In the genomic region with DNA sequence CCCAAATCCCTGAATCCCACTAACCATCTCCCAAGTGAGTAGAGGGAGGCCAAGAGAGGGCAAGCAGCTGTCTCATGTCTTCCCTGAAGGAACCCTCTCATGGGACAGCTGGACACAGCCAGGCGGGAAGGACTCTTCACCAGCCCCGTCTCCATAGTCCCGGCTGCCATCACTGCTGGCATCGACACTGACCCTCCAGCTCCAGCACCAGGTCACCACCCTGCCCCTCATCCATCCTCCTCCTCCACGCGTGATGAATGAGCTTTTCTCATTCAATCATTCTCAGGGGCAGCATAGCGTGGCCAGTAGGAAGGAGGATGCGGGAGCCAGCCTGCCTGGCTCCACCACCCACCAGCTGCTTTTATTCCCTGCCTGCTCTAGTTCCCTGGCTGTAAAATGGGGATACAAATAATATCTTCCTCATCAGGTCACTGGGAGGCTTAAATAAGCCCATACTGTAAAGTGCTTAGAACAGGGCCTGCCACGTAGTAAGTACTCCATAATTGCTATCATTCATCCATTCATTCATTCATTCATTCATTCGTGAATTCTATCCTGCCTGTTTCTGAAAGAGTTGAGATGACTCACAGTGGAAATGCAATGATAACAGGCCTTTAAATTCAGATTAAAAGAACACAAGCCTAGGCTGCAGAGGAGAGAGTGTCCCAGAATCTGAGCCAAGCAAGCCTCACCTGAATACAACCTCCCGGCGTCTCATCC, we compare ENCODE assay signal across 19 cellular contexts. TPM values are rescaled to one million over a fixed set of nuclear protein-coding genes. Genes with fewer than 3 reads are reported as not detected.
DNase-seq lines count a peak whose midpoint lies in the region; ATAC-seq and TF ChIP-seq lines count a peak whose summit lies in the region.
"Had no signal": no experiment of that assay in that cellular context is flagged by ENCODE, and none has a peak within 500 bp of the region (broad histone marks: within the 10 kb centered on the region; RNA-seq: fewer than 3 reads in every experiment).

No MANE protein-coding gene starts in this region.

- H3K36me3 Mint-ChIP-seq in activated naive CD8-positive, alpha-beta T cell treated with anti-CD3 and anti-CD28 coated beads, Interleukin-2, amount 10 ng/mL, durations not matched to agents 7 days and 5 days, result peaks cover 2% of the 10 kb centered on the region
- peaks cover 2% of the 10 kb centered on the region for H3K36me3 Mint-ChIP-seq in activated naive CD8-positive, alpha-beta T cell treated with anti-CD3 and anti-CD28 coated beads for 36 hours
- H3K36me3 Mint-ChIP-seq in IgD-negative memory B cell, result no peaks in the 10 kb centered on the region
- no peaks in the 10 kb centered on the region for H3K36me3 Mint-ChIP-seq in stimulated activated naive B cell treated with anti-CD40 and anti-IgM and Interleukin-4, amounts not matched to agents 10 μg/mL and 1 μg/mL and 100 μg/mL, for 72 hours

- peak overlapping the region; percentile 52 for H3K27ac Mint-ChIP-seq in activated naive CD8-positive, alpha-beta T cell treated with anti-CD3 and anti-CD28 coated beads, Interleukin-2, amount 10 ng/mL, durations not matched to agents 7 days and 5 days
- H3K27ac Mint-ChIP-seq in activated naive CD8-positive, alpha-beta T cell treated with anti-CD3 and anti-CD28 coated beads for 36 hours, result no peak overlapping the region
- H3K27ac Mint-ChIP-seq in IgD-negative memory B cell, result peak overlapping the region in 2 of 3 donors; percentile 90 to 95
- H3K27ac Mint-ChIP-seq in stimulated activated naive B cell treated with anti-CD40 and anti-IgM and Interleukin-4, amounts not matched to agents 10 μg/mL and 1 μg/mL and 100 μg/mL, for 72 hours, result peak overlapping the region; percentile 69

- no peak overlapping the region for H3K4me3 ChIP-seq in gastrocnemius medialis
- H3K4me3 ChIP-seq: breast epithelium, heart right ventricle, ovary, sigmoid colon had no signal

- no peaks in the 10 kb centered on the region for H3K9me3 ChIP-seq in gastrocnemius medialis
- H3K9me3 ChIP-seq: breast epithelium, heart right ventricle, ovary, sigmoid colon had no signal

- ATAC-seq in activated naive CD8-positive, alpha-beta T cell treated with anti-CD3 and anti-CD28 coated beads, Interleukin-2, amount 10 ng/mL, durations not matched to agents 7 days and 5 days (ENCODE audit: low read depth), result no peak
- no peak for ATAC-seq in stimulated activated naive B cell treated with anti-CD40 and anti-IgM and Interleukin-4, amounts not matched to agents 10 μg/mL and 1 μg/mL and 100 μg/mL, for 72 hours (replicated peaks)
- no peak for ATAC-seq in HG02798 (IDR thresholded peaks at IDR 0.05; ENCODE audit: poor library complexity, unreplicated experiment)
- ATAC-seq in gastrocnemius medialis, result no peak
- ATAC-seq: heart right ventricle, Right ventricle myocardium inferior had no signal

- POLR2A ChIA-PET in activated naive CD8-positive, alpha-beta T cell treated with anti-CD3 and anti-CD28 coated beads, Interleukin-2, amount 10 ng/mL, durations not matched to agents 7 days and 5 days (lab: Charles Lee), result interaction anchor here (1.4 kb wide), 1 partner anchor 31 kb away, joined by 6 read pairs; a partner anchor contains a TSS

- H3K4me1 ChIP-seq in gastrocnemius medialis, result peaks cover 9 to 11% of the 10 kb centered on the region in 2 donors
- H3K4me1 ChIP-seq: breast epithelium had no signal

- peaks cover 65% of the 10 kb centered on the region for H3K4me1 Mint-ChIP-seq in activated naive CD8-positive, alpha-beta T cell treated with anti-CD3 and anti-CD28 coated beads, Interleukin-2, amount 10 ng/mL, durations not matched to agents 7 days and 5 days
- H3K4me1 Mint-ChIP-seq in activated naive CD8-positive, alpha-beta T cell treated with anti-CD3 and anti-CD28 coated beads for 36 hours, result peaks cover 66% of the 10 kb centered on the region
- H3K4me1 Mint-ChIP-seq in IgD-negative memory B cell, result peaks cover 8 to 13% (median 10%) of the 10 kb centered on the region in 3 donors
- H3K4me1 Mint-ChIP-seq in stimulated activated naive B cell treated with anti-CD40 and anti-IgM and Interleukin-4, amounts not matched to agents 10 μg/mL and 1 μg/mL and 100 μg/mL, for 72 hours, result peaks cover 29 to 66% of the 10 kb centered on the region in 2 donors

- H3K4me3 Mint-ChIP-seq in activated naive CD8-positive, alpha-beta T cell treated with anti-CD3 and anti-CD28 coated beads, Interleukin-2, amount 10 ng/mL, durations not matched to agents 7 days and 5 days, result no peak overlapping the region
- H3K4me3 Mint-ChIP-seq in activated naive CD8-positive, alpha-beta T cell treated with anti-CD3 and anti-CD28 coated beads for 36 hours, result no peak overlapping the region
- H3K4me3 Mint-ChIP-seq in IgD-negative memory B cell, result no peak overlapping the region
- H3K4me3 Mint-ChIP-seq in stimulated activated naive B cell treated with anti-CD40 and anti-IgM and Interleukin-4, amounts not matched to agents 10 μg/mL and 1 μg/mL and 100 μg/mL, for 72 hours, result no peak overlapping the region
- H3K4me3 Mint-ChIP-seq: activated CD4-positive, alpha-beta T cell treated with anti-CD3 and anti-CD28 coated beads, Interleukin-2, amount 10 ng/mL, durations not matched to agents 24 days and 14 days; dendritic cell treated with granulocyte-macrophage colony-stimulating factor and Interleukin-4, amounts not matched to agents 40 ng/mL and 50 ng/mL, for 4 days had no signal

- TF ChIP-seq CTCF in gastrocnemius medialis (IDR thresholded peaks at IDR 0.05 in 4 of 5, conservative IDR thresholded peaks at IDR 0.05 in 1 of 5), result no peak

- H3K27me3 ChIP-seq in gastrocnemius medialis, result no peaks in the 10 kb centered on the region
- H3K27me3 ChIP-seq: breast epithelium, heart right ventricle, ovary, sigmoid colon had no signal

- H3K36me3 ChIP-seq in gastrocnemius medialis, result no peaks in the 10 kb centered on the region
- H3K36me3 ChIP-seq: breast epithelium, heart right ventricle, ovary, sigmoid colon had no signal

- no peak for DNase-seq in activated naive CD8-positive, alpha-beta T cell treated with anti-CD3 and anti-CD28 coated beads, Interleukin-2, amount 10 ng/mL, durations not matched to agents 7 days and 5 days
- DNase-seq in activated naive CD8-positive, alpha-beta T cell treated with anti-CD3 and anti-CD28 coated beads for 36 hours, result no peak
- DNase-seq in left kidney (ENCODE audit: low read depth, low spot score), result peak; percentile 49
- no peak for DNase-seq in stimulated activated naive B cell treated with anti-CD40 and anti-IgM and Interleukin-4, amounts not matched to agents 10 μg/mL and 1 μg/mL and 100 μg/mL, for 72 hours
- DNase-seq in gastrocnemius medialis, result no peak
- no peak for DNase-seq in iPS-NIHi11 (ENCODE audit: low spot score)
- DNase-seq: activated CD4-positive, alpha-beta T cell treated with anti-CD3 and anti-CD28 coated beads, Interleukin-2, amount 10 ng/mL, durations not matched to agents 24 days and 14 days; DMS79 treated with DMSO at 0.1 percent for 48 hours; heart right ventricle; Karpas-422; NCI-H187 treated with DMSO at 0.1 percent for 48 hours; NCI-H748 treated with DMSO at 0.1 percent for 48 hours; ovary; sigmoid colon had no signal

- no peaks in the 10 kb centered on the region for H3K9me3 Mint-ChIP-seq in activated naive CD8-positive, alpha-beta T cell treated with anti-CD3 and anti-CD28 coated beads, Interleukin-2, amount 10 ng/mL, durations not matched to agents 7 days and 5 days
- no peaks in the 10 kb centered on the region for H3K9me3 Mint-ChIP-seq in activated naive CD8-positive, alpha-beta T cell treated with anti-CD3 and anti-CD28 coated beads for 36 hours
- peaks cover 0 to 2% (median 0%) of the 10 kb centered on the region in 3 donors for H3K9me3 Mint-ChIP-seq in IgD-negative memory B cell
- H3K9me3 Mint-ChIP-seq in stimulated activated naive B cell treated with anti-CD40 and anti-IgM and Interleukin-4, amounts not matched to agents 10 μg/mL and 1 μg/mL and 100 μg/mL, for 72 hours, result no peaks in the 10 kb centered on the region
- H3K9me3 Mint-ChIP-seq: activated CD4-positive, alpha-beta T cell treated with anti-CD3 and anti-CD28 coated beads, Interleukin-2, amount 10 ng/mL, durations not matched to agents 24 days and 14 days; dendritic cell treated with granulocyte-macrophage colony-stimulating factor and Interleukin-4, amounts not matched to agents 40 ng/mL and 50 ng/mL, for 4 days had no signal

- peaks cover 8% of the 10 kb centered on the region for H3K27me3 Mint-ChIP-seq in activated naive CD8-positive, alpha-beta T cell treated with anti-CD3 and anti-CD28 coated beads, Interleukin-2, amount 10 ng/mL, durations not matched to agents 7 days and 5 days
- peaks cover 19% of the 10 kb centered on the region for H3K27me3 Mint-ChIP-seq in activated naive CD8-positive, alpha-beta T cell treated with anti-CD3 and anti-CD28 coated beads for 36 hours
- peaks cover 7% of the 10 kb centered on the region for H3K27me3 Mint-ChIP-seq in IgD-negative memory B cell
- peaks cover 11 to 12% of the 10 kb centered on the region in 2 donors for H3K27me3 Mint-ChIP-seq in stimulated activated naive B cell treated with anti-CD40 and anti-IgM and Interleukin-4, amounts not matched to agents 10 μg/mL and 1 μg/mL and 100 μg/mL, for 72 hours

- intact Hi-C loops in gastrocnemius medialis (cut with DNase I; ENCODE audit: low total_unique reads), result no loop called here

- peak overlapping the region in 2 of 4 donors; percentile 46 to 49 for H3K27ac ChIP-seq in gastrocnemius medialis
- H3K27ac ChIP-seq: ovary had no signal

- no peak for TF ChIP-seq POLR2A in gastrocnemius medialis (IDR thresholded peaks at IDR 0.05)

- in situ Hi-C loops in gastrocnemius medialis (cut with MboI; ENCODE audit: low sequenced_read_pairs in 4 of 4), result no loop called here

RNA-seq across cellular contexts. Expression of a gene that starts 30.5 kb away (rescaled TPM):
- total RNA-seq in activated naive CD8-positive, alpha-beta T cell treated with anti-CD3 and anti-CD28 coated beads, Interleukin-2, amount 10 ng/mL, durations not matched to agents 7 days and 5 days, result 10 to 100 TPM; 24.9 to 30.1 TPM
- 10 to 100 TPM; 32.5 to 39.4 TPM for total RNA-seq in activated naive CD8-positive, alpha-beta T cell treated with anti-CD3 and anti-CD28 coated beads for 36 hours
- polyA plus RNA-seq in IgD-negative memory B cell, result 0.50 TPM
- 100 to 1,000 TPM; 193 to 214 (median 210) TPM for total RNA-seq in gastrocnemius medialis

Comparison
In these comparisons a context has a peak if more than half of its experiments do, and no peak if none do; other contexts are left out.
1. RNA of a gene that starts 30.5 kb away (total RNA-seq): 193 to 214 TPM in gastrocnemius medialis; 32.5 to 39.4 TPM in activated naive CD8-positive, alpha-beta T cell treated with anti-CD3 and anti-CD28 coated beads for 36 hours and 24.9 to 30.1 TPM in activated naive CD8-positive, alpha-beta T cell treated with anti-CD3 and anti-CD28 coated beads, Interleukin-2, amount 10 ng/mL, durations not matched to agents 7 days and 5 days; every median in the first group is over 4 times any median in the second.